ENCODE assay signal across 1 cellular context in genomic region chr21:45328198-45329087, GRCh38.
TF ChIP-seq lines count a peak whose summit lies in the region.

No MANE protein-coding gene starts in this region.

TF ChIP-seq in H1, 55 proteins besides CTCF, POLR2A, EP300 and RAD21:
- TF ChIP-seq CHD1 (IDR thresholded peaks at IDR 0.05; ENCODE audit: low read depth, low read length): no peak
- no peak for TF ChIP-seq CTBP2 (IDR thresholded peaks at IDR 0.05; ENCODE audit: borderline replicate concordance, insufficient read depth, insufficient read length, low read length)
- TF ChIP-seq KDM4A (IDR thresholded peaks at IDR 0.05; ENCODE audit: low read depth, low read length, severe bottlenecking): no peak
- TF ChIP-seq USF2 (IDR thresholded peaks at IDR 0.05; ENCODE audit: low read length): no peak
